ENCODE assay signal across 11 cellular contexts in the genomic region with DNA sequence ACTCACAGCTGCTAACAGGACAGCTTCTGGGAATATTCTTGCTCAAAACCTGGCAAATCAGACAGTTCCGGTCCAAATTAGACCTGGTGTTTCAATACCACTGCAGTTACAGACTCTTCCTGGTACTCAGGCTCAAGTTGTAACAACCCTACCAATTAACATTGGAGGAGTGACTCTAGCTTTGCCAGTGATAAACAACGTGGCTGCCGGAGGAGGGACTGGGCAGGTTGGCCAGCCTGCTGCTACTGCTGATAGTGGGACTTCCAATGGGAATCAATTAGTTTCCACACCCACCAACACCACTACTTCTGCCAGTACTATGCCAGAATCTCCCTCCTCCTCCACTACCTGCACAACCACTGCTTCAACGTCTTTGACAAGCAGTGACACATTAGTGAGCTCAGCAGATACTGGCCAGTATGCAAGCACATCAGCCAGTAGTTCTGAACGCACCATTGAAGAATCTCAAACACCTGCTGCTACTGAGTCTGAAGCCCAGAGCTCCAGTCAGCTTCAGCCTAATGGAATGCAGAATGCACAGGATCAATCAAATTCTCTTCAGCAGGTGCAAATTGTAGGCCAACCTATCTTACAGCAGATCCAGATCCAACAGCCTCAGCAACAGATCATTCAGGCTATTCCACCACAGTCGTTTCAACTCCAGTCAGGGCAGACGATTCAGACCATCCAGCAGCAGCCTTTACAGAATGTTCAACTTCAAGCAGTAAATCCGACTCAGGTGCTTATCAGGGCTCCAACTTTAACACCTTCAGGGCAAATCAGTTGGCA. TPM values are rescaled to one million over a fixed set of nuclear protein-coding genes. Genes with fewer than 3 reads are reported as not detected.
DNase-seq lines count a peak whose midpoint lies in the region; ATAC-seq and TF ChIP-seq lines count a peak whose summit lies in the region.
"Had no signal": no experiment of that assay in that cellular context is flagged by ENCODE, and none has a peak within 500 bp of the region (broad histone marks: within the 10 kb centered on the region; RNA-seq: fewer than 3 reads in every experiment).

No MANE protein-coding gene starts in this region.

- H3K4me1 Mint-ChIP-seq in activated CD8-positive, alpha-beta T cell treated with anti-CD3 and anti-CD28 coated beads for 36 hours (ENCODE audit: low read depth): peaks cover 57% of the 10 kb centered on the region
- H3K4me1 Mint-ChIP-seq in chondrocyte (ENCODE audit: low read depth): peaks cover 18% of the 10 kb centered on the region

- H4K20me1 ChIP-seq in BLaER1: peaks cover 26% of the 10 kb centered on the region

- H3K4me3 ChIP-seq in BLaER1: 0 out of 2 replicates have a peak overlapping the region, but pooled peaks have one; percentile 25
- H3K4me3 ChIP-seq in muscle layer of duodenum (ENCODE audit: low read depth in 1 of 2, low read length in 2 of 2): peak overlapping the region; percentile 17 to 31
- H3K4me3 ChIP-seq: adrenal gland, MG63 had no signal

- intact Hi-C loops in activated CD8-positive, alpha-beta T cell treated with anti-CD3 and anti-CD28 coated beads for 36 hours (cut with micrococcal nuclease): loop anchor here (5.0 to 10.0 kb wide), 2 partner anchors 78 to 165 kb away; no protein-coding TSS in a partner anchor

- H3K36me3 ChIP-seq in BLaER1: peaks cover 21% of the 10 kb centered on the region
- peaks cover 0 to 4% of the 10 kb centered on the region in 2 donors for H3K36me3 ChIP-seq in muscle layer of duodenum (ENCODE audit: control insufficient read depth in 1 of 2, insufficient read depth in 2 of 2, low read length in 2 of 2)
- H3K36me3 ChIP-seq: adrenal gland, MG63 had no signal

- TF ChIP-seq CTCF in activated CD8-positive, alpha-beta T cell treated with anti-CD3 and anti-CD28 coated beads for 36 hours (IDR thresholded peaks at IDR 0.05): no peak
- TF ChIP-seq CTCF in chondrocyte (IDR thresholded peaks at IDR 0.05): no peak

- H3K36me3 Mint-ChIP-seq in activated CD8-positive, alpha-beta T cell treated with anti-CD3 and anti-CD28 coated beads for 36 hours (ENCODE audit: low read depth): peaks cover 45% of the 10 kb centered on the region
- no peaks in the 10 kb centered on the region for H3K36me3 Mint-ChIP-seq in chondrocyte (ENCODE audit: low read depth)

- in situ Hi-C loops in G401 (cut with HindIII; ENCODE audit: low sequenced_read_pairs): no loop called here

- H3K4me1 ChIP-seq in BLaER1 (peaks cover 56% of the 10 kb centered on the region), muscle layer of duodenum (ENCODE audit: control insufficient read depth in 1 of 2, insufficient read depth in 2 of 2, low read length in 2 of 2) (peaks cover 6 to 31% of the 10 kb centered on the region in 2 donors)

- H3K27ac Mint-ChIP-seq in activated CD8-positive, alpha-beta T cell treated with anti-CD3 and anti-CD28 coated beads for 36 hours: peak overlapping the region; percentile 0
- no peak overlapping the region for H3K27ac Mint-ChIP-seq in chondrocyte (ENCODE audit: unreplicated experiment)

- DNase-seq in G401 (ENCODE audit: low spot score): peak; percentile 26
- DNase-seq in activated CD8-positive, alpha-beta T cell treated with anti-CD3 and anti-CD28 coated beads for 36 hours: no peak
- no peak for DNase-seq in putamen (ENCODE audit: low spot score)
- DNase-seq in chondrocyte (ENCODE audit: low spot score): no peak
- DNase-seq: adrenal gland, MG63, upper lobe of left lung had no signal

- peak overlapping the region; percentile 100 for H3K4me3 Mint-ChIP-seq in activated CD8-positive, alpha-beta T cell treated with anti-CD3 and anti-CD28 coated beads for 36 hours
- H3K4me3 Mint-ChIP-seq in chondrocyte (ENCODE audit: unreplicated experiment): no peak overlapping the region

- H3K27me3 ChIP-seq in BLaER1: no peaks in the 10 kb centered on the region
- no peaks in the 10 kb centered on the region for H3K27me3 ChIP-seq in muscle layer of duodenum (ENCODE audit: low read depth, low read length)
- H3K27me3 ChIP-seq: adrenal gland, MG63, upper lobe of left lung had no signal

- CTCF ChIA-PET in activated CD8-positive, alpha-beta T cell treated with anti-CD3 and anti-CD28 coated beads for 36 hours (lab: Charles Lee): interaction anchor here (1.0 to 2.0 kb wide), 5 partner anchors 11 to 176 kb away, joined by 3 to 5 read pairs (median 4); no protein-coding TSS in a partner anchor

- H3K9me3 Mint-ChIP-seq in activated CD8-positive, alpha-beta T cell treated with anti-CD3 and anti-CD28 coated beads for 36 hours: no peaks in the 10 kb centered on the region
- no peaks in the 10 kb centered on the region for H3K9me3 Mint-ChIP-seq in chondrocyte (ENCODE audit: low read depth)

- ATAC-seq in activated CD8-positive, alpha-beta T cell treated with anti-CD3 and anti-CD28 coated beads for 36 hours: no peak
- ATAC-seq in GM18858 (IDR thresholded peaks at IDR 0.05; ENCODE audit: unreplicated experiment) (no peak), HG02623 (IDR thresholded peaks at IDR 0.05; ENCODE audit: unreplicated experiment) (no peak)

- H3K4me2 ChIP-seq in BLaER1: peak overlapping the region; percentile 81

- no peak overlapping the region for H3K9ac ChIP-seq in BLaER1

- H3K27me3 Mint-ChIP-seq in activated CD8-positive, alpha-beta T cell treated with anti-CD3 and anti-CD28 coated beads for 36 hours: no peaks in the 10 kb centered on the region
- no peaks in the 10 kb centered on the region for H3K27me3 Mint-ChIP-seq in chondrocyte (ENCODE audit: low read depth)

- no peak overlapping the region for H3K27ac ChIP-seq in BLaER1
- H3K27ac ChIP-seq in muscle layer of duodenum (ENCODE audit: low read length): no peak overlapping the region
- H3K27ac ChIP-seq: adrenal gland had no signal

- no peaks in the 10 kb centered on the region for H3K9me3 ChIP-seq in BLaER1
- no peaks in the 10 kb centered on the region for H3K9me3 ChIP-seq in muscle layer of duodenum (ENCODE audit: control insufficient read depth in 1 of 2, low read length in 2 of 2)
- H3K9me3 ChIP-seq: adrenal gland, MG63, upper lobe of left lung had no signal

- POLR2A ChIA-PET in activated CD8-positive, alpha-beta T cell treated with anti-CD3 and anti-CD28 coated beads for 36 hours (lab: Charles Lee): interaction anchor here (0.7 kb wide), 1 partner anchor 11 kb away, joined by 3 read pairs; no protein-coding TSS in a partner anchor

RNA-seq across cellular contexts. Expression of gene SP4, which starts 2.1 kb away (rescaled TPM):
- total RNA-seq in G401 (2014; rRNA removed; shearing (Covaris generic)): 8.3 and 13.8 TPM in 2 replicates
- 10 to 100 TPM; 22.3 to 23.6 TPM for total RNA-seq in activated CD8-positive, alpha-beta T cell treated with anti-CD3 and anti-CD28 coated beads for 36 hours
- total RNA-seq in chondrocyte: 2.5 to 5.7 TPM (median 4.4 TPM) in 3 replicates
